Comparison of ENCODE assay signal across 1 cellular context in genomic region chr2:200347301-200347700, GRCh38.
TF ChIP-seq lines count a peak whose summit lies in the region.

No MANE protein-coding gene starts in this region.

TF ChIP-seq in WTC11, 78 proteins besides CTCF, POLR2A, EP300 and RAD21 (continued from another document):
- TF ChIP-seq ATF1 (CRISPR knock-in tag; IDR thresholded peaks at IDR 0.05), result no peak
- TF ChIP-seq NFYB (CRISPR knock-in tag; conservative IDR thresholded peaks at IDR 0.05; ENCODE audit: low read depth), result no peak
- no peak for TF ChIP-seq ZNF396 (CRISPR knock-in tag; IDR thresholded peaks at IDR 0.05; ENCODE audit: borderline replicate concordance)
- no peak for TF ChIP-seq CDX4 (CRISPR knock-in tag; IDR thresholded peaks at IDR 0.05; ENCODE audit: borderline replicate concordance)
- no peak for TF ChIP-seq AR (CRISPR knock-in tag; IDR thresholded peaks at IDR 0.05)
- TF ChIP-seq JUN (CRISPR knock-in tag; IDR thresholded peaks at IDR 0.05), result no peak
